In genomic region chr17:80564545-80564944, GRCh38 we compare ENCODE assay signal across 24 cellular contexts. TPM values are rescaled to one million over a fixed set of nuclear protein-coding genes. Genes with fewer than 3 reads are reported as not detected.
DNase-seq lines count a peak whose midpoint lies in the region; ATAC-seq, FAIRE-seq and TF ChIP-seq lines count a peak whose summit lies in the region.
"Had no signal": no experiment of that assay in that cellular context is flagged by ENCODE, and none has a peak within 500 bp of the region (broad histone marks: within the 10 kb centered on the region; RNA-seq: fewer than 3 reads in every experiment).

No MANE protein-coding gene starts in this region.

- H3K4me1 ChIP-seq in HEK293 (ENCODE audit: control insufficient read depth, insufficient read depth, low read length) (peaks cover 13% of the 10 kb centered on the region), lower lobe of right lung (no peaks in the 10 kb centered on the region)
- H3K4me1 ChIP-seq: BE2C had no signal

- ATAC-seq in lower lobe of right lung (peak; percentile 67 to 70), GM21576 (IDR thresholded peaks at IDR 0.05; ENCODE audit: unreplicated experiment) (no peak)
- ATAC-seq: GM12878 had no signal

- H3K27ac ChIP-seq in HEK293 (ENCODE audit: extremely low read depth, low read depth, low read length) (no peak overlapping the region), KOPT-K1 (ENCODE audit: low read depth, low read length, poor library complexity, severe bottlenecking) (peak overlapping the region; percentile 69), lower lobe of right lung (peak overlapping the region; percentile 18)
- H3K27ac ChIP-seq: HL-60 had no signal

- H3K27me3 ChIP-seq in lower lobe of right lung (ENCODE audit: low read depth), result no peaks in the 10 kb centered on the region
- H3K27me3 ChIP-seq: BE2C had no signal

- FAIRE-seq in RCC 7860 (lab: Jason Lieb, UNC), result no peak
- FAIRE-seq: A204.1, D721Med, GM12878, H1, K562 had no signal

- CTCF ChIA-PET in HEK293 (lab: Yijun Ruan, JAX), result interaction anchor here (1.4 to 2.5 kb wide), 2 partner anchors 9 to 11 kb away, joined by 8 to 13 read pairs; no protein-coding TSS in a partner anchor

- intact Hi-C loops in lower lobe of right lung (cut with DNase I), result no loop called here

- no peak for TF ChIP-seq CTCF in HEK293 (tag by site-specific recombination; IDR thresholded peaks at IDR 0.05)
- no peak for TF ChIP-seq CTCF in lower lobe of right lung (IDR thresholded peaks at IDR 0.05)

- H3K36me3 ChIP-seq in HEK293 (ENCODE audit: control insufficient read depth in 2 of 2, insufficient read depth in 1 of 2, low read length in 2 of 2) (peaks cover 0 to 5% of the 10 kb centered on the region in 2 experiments; a peak in 1 of 3 replicates), KOPT-K1 (ENCODE audit: insufficient read depth, low read length) (peaks cover 5% of the 10 kb centered on the region; the same call in 1 of the 2 replicates), lower lobe of right lung (no peaks in the 10 kb centered on the region)
- H3K36me3 ChIP-seq: BE2C had no signal

- no peaks in the 10 kb centered on the region for H3K9me3 ChIP-seq in HEK293 (ENCODE audit: control insufficient read depth, insufficient read depth, low read depth, low read length)
- no peaks in the 10 kb centered on the region for H3K9me3 ChIP-seq in KOPT-K1 (ENCODE audit: insufficient read depth, low read length, poor library complexity, severe bottlenecking)
- no peaks in the 10 kb centered on the region for H3K9me3 ChIP-seq in lower lobe of right lung
- H3K9me3 ChIP-seq: BE2C had no signal

- POLR2A ChIA-PET in HEK293 (lab: Yijun Ruan, JAX), result interaction anchor here (0.6 to 1.5 kb wide), 2 partner anchors 88 to 531 kb away, joined by 3 to 8 read pairs; partner anchors contain the start of gene NPTX1

- DNase-seq in NCI-H774 (lab: John Stamatoyannopoulos, UW) (peak; percentile 60), lower lobe of right lung (no peak), HUDEP-2 (lab: John Stamatoyannopoulos, UW; ENCODE audit: unreplicated experiment in 76 of 76) (no peak), RCC 7860 (ENCODE audit: low spot score) (no peak), iPS-NIHi11 (ENCODE audit: low spot score) (no peak)
- DNase-seq: ACHN; BE2C; C1 segment of cervical spinal cord; CD4-positive, CD25-positive, alpha-beta regulatory T cell; CD8-positive, alpha-beta memory T cell; COR-L47; DMS79 treated with DMSO at 0.1 percent for 48 hours; GF-D8; H9; IMR-90 had no signal

- H3K4me3 ChIP-seq in HEK293 (ENCODE audit: low read depth, low read length) (no peak overlapping the region), lower lobe of right lung (no peak overlapping the region)
- H3K4me3 ChIP-seq: GM12878, K562 had no signal

TF ChIP-seq in HEK293, 187 proteins besides CTCF, POLR2A, EP300 and RAD21:
- TF ChIP-seq ZNF132 (tag by site-specific recombination; IDR thresholded peaks at IDR 0.05; ENCODE audit: borderline replicate concordance) (no peak), ZNF146 (tag by site-specific recombination; IDR thresholded peaks at IDR 0.05) (peak; percentile 77; the same call in 1 of the 2 replicates), ZNF600 (tag by site-specific recombination; IDR thresholded peaks at IDR 0.05) (no peak), ZFP69B (tag by site-specific recombination; IDR thresholded peaks at IDR 0.05) (no peak), ZFP37 (tag by site-specific recombination; IDR thresholded peaks at IDR 0.05) (no peak)
- TF ChIP-seq, protein P1, sequence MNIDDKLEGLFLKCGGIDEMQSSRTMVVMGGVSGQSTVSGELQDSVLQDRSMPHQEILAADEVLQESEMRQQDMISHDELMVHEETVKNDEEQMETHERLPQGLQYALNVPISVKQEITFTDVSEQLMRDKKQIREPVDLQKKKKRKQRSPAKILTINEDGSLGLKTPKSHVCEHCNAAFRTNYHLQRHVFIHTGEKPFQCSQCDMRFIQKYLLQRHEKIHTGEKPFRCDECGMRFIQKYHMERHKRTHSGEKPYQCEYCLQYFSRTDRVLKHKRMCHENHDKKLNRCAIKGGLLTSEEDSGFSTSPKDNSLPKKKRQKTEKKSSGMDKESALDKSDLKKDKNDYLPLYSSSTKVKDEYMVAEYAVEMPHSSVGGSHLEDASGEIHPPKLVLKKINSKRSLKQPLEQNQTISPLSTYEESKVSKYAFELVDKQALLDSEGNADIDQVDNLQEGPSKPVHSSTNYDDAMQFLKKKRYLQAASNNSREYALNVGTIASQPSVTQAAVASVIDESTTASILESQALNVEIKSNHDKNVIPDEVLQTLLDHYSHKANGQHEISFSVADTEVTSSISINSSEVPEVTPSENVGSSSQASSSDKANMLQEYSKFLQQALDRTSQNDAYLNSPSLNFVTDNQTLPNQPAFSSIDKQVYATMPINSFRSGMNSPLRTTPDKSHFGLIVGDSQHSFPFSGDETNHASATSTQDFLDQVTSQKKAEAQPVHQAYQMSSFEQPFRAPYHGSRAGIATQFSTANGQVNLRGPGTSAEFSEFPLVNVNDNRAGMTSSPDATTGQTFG (tag by site-specific recombination; IDR thresholded peaks at IDR 0.05; ENCODE audit: borderline replicate concordance), result no peak
TF ChIP-seq in HEK293: peak in this region for 1.

RNA-seq across cellular contexts. Expression of gene RPTOR, which starts 19.9 kb away (rescaled TPM):
- 34.0 TPM for total RNA-seq in lower lobe of right lung
